Comparison of ENCODE assay signal across 21 cellular contexts in genomic region chr20:38905375-38905774, GRCh38.
"Had no signal": no experiment of that assay in that cellular context is flagged by ENCODE, and none has a peak within 500 bp of the region (broad histone marks: within the 10 kb centered on the region; RNA-seq: fewer than 3 reads in every experiment).

No MANE protein-coding gene starts in this region.

- ATAC-seq: activated CD8-positive, alpha-beta T cell treated with anti-CD3 and anti-CD28 coated beads, Interleukin-2, amount 10 ng/mL, durations not matched to agents 7 days and 5 days; left lobe of liver; lower lobe of right lung; naive thymus-derived CD8-positive, alpha-beta T cell; sciatic nerve; upper lobe of right lung had no signal

- H3K4me3 ChIP-seq: esophagus squamous epithelium, lower lobe of right lung, neural progenitor cell, SJCRH30, thyroid gland, upper lobe of right lung had no signal

- H3K4me3 Mint-ChIP-seq: activated CD8-positive, alpha-beta T cell treated with anti-CD3 and anti-CD28 coated beads, Interleukin-2, amount 10 ng/mL, durations not matched to agents 7 days and 5 days; activated naive CD8-positive, alpha-beta T cell treated with anti-CD3 and anti-CD28 coated beads, Interleukin-2, amount 10 ng/mL, durations not matched to agents 7 days and 5 days; dendritic cell treated with granulocyte-macrophage colony-stimulating factor and Interleukin-4, amounts not matched to agents 40 ng/mL and 50 ng/mL, for 4 days; naive thymus-derived CD8-positive, alpha-beta T cell; neural progenitor cell had no signal

- H3K4me1 Mint-ChIP-seq: neural progenitor cell had no signal

- H3K27me3 Mint-ChIP-seq: activated naive CD8-positive, alpha-beta T cell treated with anti-CD3 and anti-CD28 coated beads, Interleukin-2, amount 10 ng/mL, durations not matched to agents 7 days and 5 days; dendritic cell treated with granulocyte-macrophage colony-stimulating factor and Interleukin-4, amounts not matched to agents 40 ng/mL and 50 ng/mL, for 4 days; naive thymus-derived CD8-positive, alpha-beta T cell had no signal

- H3K27ac Mint-ChIP-seq: activated CD8-positive, alpha-beta T cell treated with anti-CD3 and anti-CD28 coated beads, Interleukin-2, amount 10 ng/mL, durations not matched to agents 7 days and 5 days; activated naive CD8-positive, alpha-beta T cell treated with anti-CD3 and anti-CD28 coated beads, Interleukin-2, amount 10 ng/mL, durations not matched to agents 7 days and 5 days; activated T-helper 2 cell treated with anti-CD3 and anti-CD28 coated beads, Interferon-gamma antibody, Interleukin-2, Interleukin-4, amounts not matched to agents 10 μg/mL and 5 μg/mL and 100 μg/mL, durations not matched to agents 14 hours and 24 hours and 36 hours; dendritic cell treated with granulocyte-macrophage colony-stimulating factor and Interleukin-4, amounts not matched to agents 40 ng/mL and 50 ng/mL, for 4 days; neural progenitor cell had no signal

- H3K27me3 ChIP-seq: esophagus squamous epithelium, neural progenitor cell, SJCRH30, thyroid gland, upper lobe of right lung had no signal

- H3K36me3 ChIP-seq: neural progenitor cell, SJCRH30, thyroid gland had no signal

- DNase-seq: activated CD8-positive, alpha-beta T cell treated with anti-CD3 and anti-CD28 coated beads, Interleukin-2, amount 10 ng/mL, durations not matched to agents 7 days and 5 days; activated naive CD4-positive, alpha-beta T cell; activated naive CD8-positive, alpha-beta T cell treated with anti-CD3 and anti-CD28 coated beads, Interleukin-2, amount 10 ng/mL, durations not matched to agents 7 days and 5 days; amygdala; effector CD8-positive, alpha-beta T cell; esophagus squamous epithelium; lower lobe of right lung; naive thymus-derived CD8-positive, alpha-beta T cell; SJCRH30; small intestine; stimulated activated CD4-positive, alpha-beta T cell treated with anti-CD3 and anti-CD28 coated beads, Interleukin-2, amount 100 ng/mL, for 24 hours; stimulated activated naive CD4-positive, alpha-beta T cell; T-helper 1 cell; T-helper 9 cell; thyroid gland; upper lobe of right lung had no signal

- FAIRE-seq: small intestine had no signal

- H3K27ac ChIP-seq: esophagus squamous epithelium, lower lobe of right lung, neural progenitor cell, SJCRH30, thyroid gland, upper lobe of right lung had no signal

- H3K9me3 Mint-ChIP-seq: neural progenitor cell had no signal
